Comparison of ENCODE assay signal across 8 cellular contexts in genomic region chr3:120451670-120452220, GRCh38. TPM values are rescaled to one million over a fixed set of nuclear protein-coding genes. Genes with fewer than 3 reads are reported as not detected.
DNase-seq lines count a peak whose midpoint lies in the region; FAIRE-seq and TF ChIP-seq lines count a peak whose summit lies in the region.

No MANE protein-coding gene starts in this region.

- peaks cover 0 to 5% (median 0%) of the 10 kb centered on the region in 11 experiments; a peak in 2 of 22 replicates for H3K9me3 ChIP-seq in BLaER1 treated with 17β-estradiol and CSF1 and Interleukin-3, amounts not matched to agents 10 nM and 100 nM (replicated peaks in 1 of 11)
- H3K9me3 ChIP-seq in neuron (ENCODE audit: low read length), result no peaks in the 10 kb centered on the region

- peak; percentile 41 for DNase-seq in OCI-M1 (lab: John Stamatoyannopoulos, UW)
- no peak for DNase-seq in epithelial cell of esophagus (ENCODE audit: low read depth)
- DNase-seq in GM12892 (ENCODE audit: insufficient read length), result no peak
- no peak for DNase-seq in hepatic stellate cell (ENCODE audit: low spot score)
- DNase-seq in activated effector memory CD4-positive, alpha-beta T cell treated with anti-CD3 and anti-CD28 coated beads, Interleukin-2, amount 50 U/mL, for 16 hours, result no peak
- no peak for DNase-seq in SKM-1 treated with dmso at 0.1 percent for 144 hours (lab: John Stamatoyannopoulos, UW; ENCODE audit: unreplicated experiment)

- H3K27ac ChIP-seq in BLaER1 treated with 17β-estradiol and CSF1 and Interleukin-3, amounts not matched to agents 10 nM and 100 nM, result no peak overlapping the region

- H3K4me3 ChIP-seq in BLaER1 treated with 17β-estradiol and CSF1 and Interleukin-3, amounts not matched to agents 10 nM and 100 nM, result peak overlapping the region in 4 of 10 experiments; percentile 77 to 82 (median 80); a peak in 4 of 20 replicates
- H3K4me3 ChIP-seq in epithelial cell of esophagus (ENCODE audit: low read length) (peak overlapping the region; percentile 65), neuron (ENCODE audit: low read length) (no peak overlapping the region)

- TF ChIP-seq POLR2A in GM12892 (IDR thresholded peaks at IDR 0.05; ENCODE audit: low read depth, low read length), result no peak

- peak overlapping the region in 8 of 11 experiments; percentile 75 to 94 (median 88); a peak in 16 of 22 replicates for H3K4me2 ChIP-seq in BLaER1 treated with 17β-estradiol and CSF1 and Interleukin-3, amounts not matched to agents 10 nM and 100 nM

- no peak overlapping the region for H3K9ac ChIP-seq in BLaER1 treated with 17β-estradiol and CSF1 and Interleukin-3, amounts not matched to agents 10 nM and 100 nM

- no peak for FAIRE-seq in GM12892 (lab: Jason Lieb, UNC)

- H3K36me3 ChIP-seq in BLaER1 treated with 17β-estradiol and CSF1 and Interleukin-3, amounts not matched to agents 10 nM and 100 nM, result no peaks in the 10 kb centered on the region; a peak in 1 of 22 replicates
- no peaks in the 10 kb centered on the region for H3K36me3 ChIP-seq in neuron (ENCODE audit: insufficient read depth, low read length)

- H2AFZ ChIP-seq in neuron (ENCODE audit: low read depth, low read length), result peak overlapping the region; percentile 59

- peaks cover 0 to 17% (median 7%) of the 10 kb centered on the region in 11 experiments; a peak in 14 of 22 replicates for H3K27me3 ChIP-seq in BLaER1 treated with 17β-estradiol and CSF1 and Interleukin-3, amounts not matched to agents 10 nM and 100 nM
- H3K27me3 ChIP-seq in neuron (ENCODE audit: insufficient read depth, low read length), result no peaks in the 10 kb centered on the region

- no peak for TF ChIP-seq CTCF in epithelial cell of esophagus (IDR thresholded peaks at IDR 0.05; ENCODE audit: insufficient read depth, low read depth, low read length, missing control alignments)

- peaks cover 0 to 19% (median 0%) of the 10 kb centered on the region in 11 experiments; a peak in 2 of 22 replicates for H4K20me1 ChIP-seq in BLaER1 treated with 17β-estradiol and CSF1 and Interleukin-3, amounts not matched to agents 10 nM and 100 nM

- H3K4me1 ChIP-seq in BLaER1 treated with 17β-estradiol and CSF1 and Interleukin-3, amounts not matched to agents 10 nM and 100 nM, result peaks cover 11 to 23% (median 16%) of the 10 kb centered on the region in 10 experiments
- H3K4me1 ChIP-seq in neuron (ENCODE audit: insufficient read depth, low read length), result peaks cover 22% of the 10 kb centered on the region

RNA-seq across cellular contexts. Expression of gene FSTL1, which starts 1.0 kb away (rescaled TPM):
- not detected for polyA plus RNA-seq in GM12892 (2012; ENCODE audit: missing spikeins)
